Comparison of ENCODE assay signal across 23 cellular contexts in the genomic region with DNA sequence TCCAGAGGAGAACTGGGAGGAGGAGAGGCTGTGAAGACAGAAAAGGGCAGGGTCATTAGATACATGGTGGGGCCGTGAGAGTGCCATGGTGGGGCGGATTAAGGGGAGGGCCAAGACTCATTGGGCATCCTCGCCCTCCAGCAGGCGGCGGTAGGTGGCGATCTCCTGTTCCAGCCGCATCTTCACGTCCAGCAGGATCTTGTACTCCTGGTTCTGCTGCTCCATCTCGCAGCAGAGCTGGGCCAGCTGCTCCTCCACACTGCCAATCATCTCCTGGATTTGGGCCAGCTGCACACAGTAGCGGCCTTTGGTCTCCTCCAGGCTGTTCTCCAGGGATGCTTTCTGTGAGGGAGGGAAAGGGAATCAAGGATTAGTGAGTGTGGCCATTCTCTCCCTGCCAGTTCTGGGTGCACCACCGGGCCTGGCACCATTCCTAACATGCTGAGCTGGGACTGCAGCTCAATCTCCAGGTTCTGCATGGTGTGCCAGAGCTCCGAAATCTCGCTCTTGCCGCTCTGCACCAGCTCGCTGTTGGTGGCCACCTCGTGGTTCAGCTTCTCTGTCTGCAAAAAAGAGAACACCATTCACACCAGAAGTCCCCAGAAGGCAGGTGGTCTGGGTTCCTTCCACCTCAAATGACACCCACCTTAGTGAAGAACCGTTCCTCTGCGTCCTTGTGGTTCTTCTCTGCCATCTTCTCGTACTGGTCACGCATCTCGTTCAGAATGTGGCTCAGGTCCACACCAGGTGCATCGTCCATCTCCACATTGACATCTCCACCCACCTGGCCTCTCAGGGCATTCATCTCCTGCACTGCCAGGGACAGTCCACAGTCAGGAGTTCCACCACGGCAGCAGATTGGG.
A peak's percentile ranks its signal among the peaks of the same experiment; 100 is the strongest.
DNase-seq lines count a peak whose midpoint lies in the region; ATAC-seq, FAIRE-seq and TF ChIP-seq lines count a peak whose summit lies in the region.
"Had no signal": no experiment of that assay in that cellular context is flagged by ENCODE, and none has a peak within 500 bp of the region (broad histone marks: within the 10 kb centered on the region; RNA-seq: fewer than 3 reads in every experiment).

No MANE protein-coding gene starts in this region.

- H3K4me1 Mint-ChIP-seq in neural crest cell = no peaks in the 10 kb centered on the region
- H3K4me1 Mint-ChIP-seq: CD8-positive, alpha-beta memory T cell; T-cell had no signal

- DNase-seq in AG20443 (ENCODE audit: low spot score) (peak; percentile 11), H54 (ENCODE audit: insufficient read length, low spot score) (peak; percentile 1), bronchial epithelial cell (ENCODE audit: low read depth) (no peak), neural crest cell (ENCODE audit: low read depth, low spot score) (no peak), colonic mucosa (no peak), NCI-H1092 (lab: John Stamatoyannopoulos, UW) (no peak)
- DNase-seq: CD8-positive, alpha-beta memory T cell; DMS79; GM23248; NCI-H1436; NCI-H2081; NCI-H446 treated with DMSO at 0.1 percent for 48 hours; NCI-H774; PC-9; SIG-M5; T-cell had no signal

- no peak overlapping the region for H3K4me3 ChIP-seq in bronchial epithelial cell (ENCODE audit: low read depth, low read length)
- no peak overlapping the region for H3K4me3 ChIP-seq in colonic mucosa
- H3K4me3 ChIP-seq: BLaER1 treated with 17β-estradiol and CSF1 and Interleukin-3, amounts not matched to agents 10 nM and 100 nM; GM23248; PC-9 had no signal

- TF ChIP-seq POLR2A in H54 (IDR thresholded peaks at IDR 0.05; ENCODE audit: low read depth, low read length) = no peak

- FAIRE-seq in H54 (lab: Jason Lieb, UNC) (no peak), bronchial epithelial cell (lab: Jason Lieb, UNC) (peak; percentile 7)
- FAIRE-seq: HepG2 had no signal

- H3K27ac ChIP-seq in colonic mucosa = no peak overlapping the region
- H3K27ac ChIP-seq: BLaER1 treated with 17β-estradiol and CSF1 and Interleukin-3, amounts not matched to agents 10 nM and 100 nM; GM23248; KMS-11; PC-9; RWPE1 had no signal

- ATAC-seq in HG03571 (IDR thresholded peaks at IDR 0.05; ENCODE audit: unreplicated experiment) (no peak), GM19351 (IDR thresholded peaks at IDR 0.05; ENCODE audit: unreplicated experiment) (no peak)
- ATAC-seq: HepG2, SK-N-SH treated with all-trans-retinoic acid at 6 μM for 48 hours, T-cell had no signal

- peak overlapping the region; percentile 25 for H3K27ac Mint-ChIP-seq in neural crest cell (ENCODE audit: unreplicated experiment)
- H3K27ac Mint-ChIP-seq: CD8-positive, alpha-beta memory T cell; T-cell had no signal

- H3K36me3 ChIP-seq in bronchial epithelial cell (ENCODE audit: control insufficient read depth, insufficient read depth, low read length) (no peaks in the 10 kb centered on the region), colonic mucosa (no peaks in the 10 kb centered on the region)
- H3K36me3 ChIP-seq: BLaER1 treated with 17β-estradiol and CSF1 and Interleukin-3, amounts not matched to agents 10 nM and 100 nM had no signal

- H3K9me3 Mint-ChIP-seq in neural crest cell = no peaks in the 10 kb centered on the region
- H3K9me3 Mint-ChIP-seq: CD8-positive, alpha-beta memory T cell; T-cell had no signal

- intact Hi-C loops in colonic mucosa (cut with DNase I) = no loop called here

- no peaks in the 10 kb centered on the region for H3K9me3 ChIP-seq in colonic mucosa
- H3K9me3 ChIP-seq: BLaER1 treated with 17β-estradiol and CSF1 and Interleukin-3, amounts not matched to agents 10 nM and 100 nM had no signal

- no peak for TF ChIP-seq CTCF in bronchial epithelial cell (IDR thresholded peaks at IDR 0.05; ENCODE audit: insufficient read depth, low read length, severe bottlenecking)
- TF ChIP-seq CTCF in neural crest cell (conservative IDR thresholded peaks at IDR 0.05) = no peak
- TF ChIP-seq CTCF in colonic mucosa (IDR thresholded peaks at IDR 0.05) = no peak

- H3K36me3 Mint-ChIP-seq in neural crest cell (ENCODE audit: low read depth) = no peaks in the 10 kb centered on the region
- H3K36me3 Mint-ChIP-seq: CD8-positive, alpha-beta memory T cell; T-cell had no signal

- peaks cover 14% of the 10 kb centered on the region for H3K27me3 Mint-ChIP-seq in neural crest cell (ENCODE audit: low read depth)

- no peaks in the 10 kb centered on the region for H3K27me3 ChIP-seq in bronchial epithelial cell (ENCODE audit: control insufficient read depth, insufficient read depth, low read length)
- no peaks in the 10 kb centered on the region for H3K27me3 ChIP-seq in colonic mucosa
- H3K27me3 ChIP-seq: BLaER1 treated with 17β-estradiol and CSF1 and Interleukin-3, amounts not matched to agents 10 nM and 100 nM had no signal

- H3K4me1 ChIP-seq in colonic mucosa = no peaks in the 10 kb centered on the region

- H3K4me3 Mint-ChIP-seq in neural crest cell = no peak overlapping the region
- H3K4me3 Mint-ChIP-seq: CD8-positive, alpha-beta memory T cell; T-cell had no signal

- H3K9ac ChIP-seq in colonic mucosa (ENCODE audit: low read depth in 2 of 2, low read length in 2 of 2) = no peak overlapping the region
- H3K9ac ChIP-seq: BLaER1 treated with 17β-estradiol and CSF1 and Interleukin-3, amounts not matched to agents 10 nM and 100 nM; GM23248; KMS-11 had no signal

Comparison
In these comparisons a context has a peak if more than half of its experiments do, and no peak if none do; other contexts are left out.
1. DNase-seq: peak in AG20443 (single experiment) and H54 (single experiment); none in bronchial epithelial cell (single experiment), neural crest cell (single experiment), colonic mucosa (single experiment) and NCI-H1092 (single experiment).